Comparison of ENCODE assay signal across 1 cellular context in genomic region chr9:86077286-86077685, GRCh38.
TF ChIP-seq lines count a peak whose summit lies in the region.

No MANE protein-coding gene starts in this region.

TF ChIP-seq in HepG2, 621 proteins besides CTCF, POLR2A, EP300 and RAD21:
- TF ChIP-seq, protein P1, sequence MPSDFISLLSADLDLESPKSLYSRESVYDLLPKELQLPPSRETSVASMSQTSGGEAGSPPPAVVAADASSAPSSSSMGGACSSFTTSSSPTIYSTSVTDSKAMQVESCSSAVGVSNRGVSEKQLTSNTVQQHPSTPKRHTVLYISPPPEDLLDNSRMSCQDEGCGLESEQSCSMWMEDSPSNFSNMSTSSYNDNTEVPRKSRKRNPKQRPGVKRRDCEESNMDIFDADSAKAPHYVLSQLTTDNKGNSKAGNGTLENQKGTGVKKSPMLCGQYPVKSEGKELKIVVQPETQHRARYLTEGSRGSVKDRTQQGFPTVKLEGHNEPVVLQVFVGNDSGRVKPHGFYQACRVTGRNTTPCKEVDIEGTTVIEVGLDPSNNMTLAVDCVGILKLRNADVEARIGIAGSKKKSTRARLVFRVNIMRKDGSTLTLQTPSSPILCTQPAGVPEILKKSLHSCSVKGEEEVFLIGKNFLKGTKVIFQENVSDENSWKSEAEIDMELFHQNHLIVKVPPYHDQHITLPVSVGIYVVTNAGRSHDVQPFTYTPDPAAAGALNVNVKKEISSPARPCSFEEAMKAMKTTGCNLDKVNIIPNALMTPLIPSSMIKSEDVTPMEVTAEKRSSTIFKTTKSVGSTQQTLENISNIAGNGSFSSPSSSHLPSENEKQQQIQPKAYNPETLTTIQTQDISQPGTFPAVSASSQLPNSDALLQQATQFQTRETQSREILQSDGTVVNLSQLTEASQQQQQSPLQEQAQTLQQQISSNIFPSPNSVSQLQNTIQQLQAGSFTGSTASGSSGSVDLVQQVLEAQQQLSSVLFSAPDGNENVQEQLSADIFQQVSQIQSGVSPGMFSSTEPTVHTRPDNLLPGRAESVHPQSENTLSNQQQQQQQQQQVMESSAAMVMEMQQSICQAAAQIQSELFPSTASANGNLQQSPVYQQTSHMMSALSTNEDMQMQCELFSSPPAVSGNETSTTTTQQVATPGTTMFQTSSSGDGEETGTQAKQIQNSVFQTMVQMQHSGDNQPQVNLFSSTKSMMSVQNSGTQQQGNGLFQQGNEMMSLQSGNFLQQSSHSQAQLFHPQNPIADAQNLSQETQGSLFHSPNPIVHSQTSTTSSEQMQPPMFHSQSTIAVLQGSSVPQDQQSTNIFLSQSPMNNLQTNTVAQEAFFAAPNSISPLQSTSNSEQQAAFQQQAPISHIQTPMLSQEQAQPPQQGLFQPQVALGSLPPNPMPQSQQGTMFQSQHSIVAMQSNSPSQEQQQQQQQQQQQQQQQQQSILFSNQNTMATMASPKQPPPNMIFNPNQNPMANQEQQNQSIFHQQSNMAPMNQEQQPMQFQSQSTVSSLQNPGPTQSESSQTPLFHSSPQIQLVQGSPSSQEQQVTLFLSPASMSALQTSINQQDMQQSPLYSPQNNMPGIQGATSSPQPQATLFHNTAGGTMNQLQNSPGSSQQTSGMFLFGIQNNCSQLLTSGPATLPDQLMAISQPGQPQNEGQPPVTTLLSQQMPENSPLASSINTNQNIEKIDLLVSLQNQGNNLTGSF (CRISPR knock-in tag; IDR thresholded peaks at IDR 0.05): no peak
